ENCODE assay signal across 17 cellular contexts in genomic region chr3:56930706-56931105, GRCh38.
DNase-seq lines count a peak whose midpoint lies in the region; ATAC-seq, FAIRE-seq and TF ChIP-seq lines count a peak whose summit lies in the region.
"Had no signal": no experiment of that assay in that cellular context is flagged by ENCODE, and none has a peak within 500 bp of the region (broad histone marks: within the 10 kb centered on the region; RNA-seq: fewer than 3 reads in every experiment).

No MANE protein-coding gene starts in this region.

- no peak for TF ChIP-seq CTCF in endothelial cell of umbilical vein (IDR thresholded peaks at IDR 0.05; ENCODE audit: extremely low read depth in 1 of 2, insufficient read depth in 1 of 2, low read depth in 1 of 2, low read length in 2 of 2)

- BruUV-seq in endothelial cell of umbilical vein (replicated peaks; lab: Mats Ljungman, UMichigan), result no TSS peak

- CTCF ChIA-PET in CD4-positive, alpha-beta memory T cell (lab: Charles Lee; ENCODE audit: partially characterized antibody), result no interaction called here
- CTCF ChIA-PET in T-cell (lab: Charles Lee), result no interaction called here
- CTCF ChIA-PET in endothelial cell of umbilical vein (lab: Charles Lee), result interaction anchor here (1.0 kb wide), 1 partner anchor 57 kb away, joined by 3 read pairs; no protein-coding TSS in a partner anchor

- no peaks in the 10 kb centered on the region for H3K9me3 ChIP-seq in CD4-positive, alpha-beta memory T cell (ENCODE audit: control insufficient read depth in 1 of 2, low read length in 2 of 2)
- H3K9me3 ChIP-seq in endothelial cell of umbilical vein (replicated peaks; ENCODE audit: control insufficient read depth, insufficient read depth, low read length), result no peaks in the 10 kb centered on the region
- H3K9me3 ChIP-seq: ascending aorta had no signal

- peak overlapping the region; percentile 58 for H3K4me2 ChIP-seq in endothelial cell of umbilical vein (ENCODE audit: insufficient read depth, low read length)
- H3K4me2 ChIP-seq: BLaER1 had no signal

- no peaks in the 10 kb centered on the region for H3K79me2 ChIP-seq in endothelial cell of umbilical vein (ENCODE audit: control insufficient read depth, insufficient read depth, low read length)

- ATAC-seq in T-cell (replicated peaks in 1 of 4) (peak in 3 of 4 experiments; percentile 50 to 69 (median 61)), GM21360 (IDR thresholded peaks at IDR 0.05; ENCODE audit: unreplicated experiment) (no peak), GM18498 (IDR thresholded peaks at IDR 0.05; ENCODE audit: unreplicated experiment) (no peak)
- ATAC-seq: GM12878 had no signal

- H2AFZ ChIP-seq in endothelial cell of umbilical vein (ENCODE audit: low read depth, low read length), result no peak overlapping the region

- dilution Hi-C loops in endothelial cell of umbilical vein (cut with MboI; ENCODE audit: extremely low pct_ligation_motif_present, low sequenced_read_pairs), result no loop called here

- POLR2A ChIA-PET in CD4-positive, alpha-beta memory T cell (lab: Charles Lee; ENCODE audit: partially characterized antibody), result interaction anchor here (7.5 kb wide), 1 partner anchor 14 kb away, joined by 172 read pairs; no protein-coding TSS in a partner anchor
- POLR2A ChIA-PET in T-cell (lab: Charles Lee) (no interaction called here), endothelial cell of umbilical vein (lab: Charles Lee) (no interaction called here)

- no peak for TF ChIP-seq POLR2A in endothelial cell of umbilical vein (IDR thresholded peaks at IDR 0.05; ENCODE audit: low read depth, low read length)

- no peak overlapping the region for H3K27ac ChIP-seq in CD4-positive, alpha-beta memory T cell (ENCODE audit: low read depth, low read length)
- H3K27ac ChIP-seq in endothelial cell of umbilical vein (ENCODE audit: insufficient read depth, low read depth, low read length), result peak overlapping the region; percentile 14
- H3K27ac ChIP-seq: BLaER1 had no signal

- H3K4me1 ChIP-seq in CD4-positive, alpha-beta memory T cell (ENCODE audit: insufficient read depth, low read length), result peaks cover 53% of the 10 kb centered on the region
- H3K4me1 ChIP-seq in endothelial cell of umbilical vein (ENCODE audit: control insufficient read depth, extremely low read depth, insufficient read depth, low read length), result peaks cover 61% of the 10 kb centered on the region

- intact Hi-C loops in CD4-positive, alpha-beta memory T cell (cut with micrococcal nuclease), result no loop called here
- intact Hi-C loops in endothelial cell of umbilical vein (cut with micrococcal nuclease), result no loop called here

- no peak overlapping the region for H3K4me3 ChIP-seq in CD4-positive, alpha-beta memory T cell (ENCODE audit: low read length in 2 of 2)
- no peak overlapping the region for H3K4me3 ChIP-seq in endothelial cell of umbilical vein (replicated peaks in 1 of 3; ENCODE audit: insufficient read depth in 1 of 3, low read depth in 1 of 3, low read length in 3 of 3)
- H3K4me3 ChIP-seq: ascending aorta, BLaER1, GM12878 had no signal

- H3K9me1 ChIP-seq in endothelial cell of umbilical vein (replicated peaks; ENCODE audit: control insufficient read depth, extremely low read depth, insufficient read depth, low read length), result no peaks in the 10 kb centered on the region

- H3K4me3 Mint-ChIP-seq in CD4-positive, alpha-beta memory T cell, result peak overlapping the region in 3 of 8 donors; percentile 1 to 35 (median 18)
- H3K4me3 Mint-ChIP-seq in T-cell, result no peak overlapping the region

- H3K9me3 Mint-ChIP-seq in CD4-positive, alpha-beta memory T cell, result peaks cover 0 to 12% (median 6%) of the 10 kb centered on the region in 8 donors
- peaks cover 0 to 9% (median 6%) of the 10 kb centered on the region in 3 donors for H3K9me3 Mint-ChIP-seq in T-cell

- no peak overlapping the region for H3K9ac ChIP-seq in endothelial cell of umbilical vein (replicated peaks; ENCODE audit: extremely low read depth, insufficient read depth, low read length)
- H3K9ac ChIP-seq: BLaER1 had no signal

- DNase-seq in A172 (ENCODE audit: low spot score) (peak; percentile 77), T-cell (no peak), endothelial cell of umbilical vein (ENCODE audit: low read depth, low spot score) (peak; percentile 38), AML-193 (lab: John Stamatoyannopoulos, UW) (no peak), HuH-7 (ENCODE audit: low spot score) (no peak)
- DNase-seq in CD4-positive, alpha-beta memory T cell, result peak in 1 of 5 donors; percentile 38
- DNase-seq: EL; left ventricle myocardium superior; NCI-H2081 treated with DMSO at 0.1 percent for 48 hours; NCI-H774; stimulated activated CD8-positive, alpha-beta memory T cell treated with anti-CD3 and anti-CD28 coated beads, Interleukin-4, amount 100 ng/mL, for 48 hours had no signal

- peaks cover 37 to 72% (median 49%) of the 10 kb centered on the region in 4 donors for H3K4me1 Mint-ChIP-seq in CD4-positive, alpha-beta memory T cell
- peaks cover 49 to 62% (median 54%) of the 10 kb centered on the region in 3 donors for H3K4me1 Mint-ChIP-seq in T-cell

- peak overlapping the region in 5 of 7 donors; percentile 18 to 75 (median 57) for H3K27ac Mint-ChIP-seq in CD4-positive, alpha-beta memory T cell
- H3K27ac Mint-ChIP-seq in T-cell, result peak overlapping the region; percentile 70 to 79

- H3K27me3 ChIP-seq in CD4-positive, alpha-beta memory T cell (ENCODE audit: insufficient read depth, low read length), result no peaks in the 10 kb centered on the region
- H3K27me3 ChIP-seq in endothelial cell of umbilical vein (ENCODE audit: control insufficient read depth in 2 of 2, insufficient read depth in 2 of 2, low read length in 2 of 2), result no peaks in the 10 kb centered on the region
- H3K27me3 ChIP-seq: ascending aorta, BLaER1 had no signal

- no peak for FAIRE-seq in endothelial cell of umbilical vein (lab: Jason Lieb, UNC)
- FAIRE-seq: GM12878, HTR-8/SVneo had no signal

- no peaks in the 10 kb centered on the region for H3K36me3 ChIP-seq in CD4-positive, alpha-beta memory T cell (ENCODE audit: insufficient read depth, low read length)
- H3K36me3 ChIP-seq in endothelial cell of umbilical vein (ENCODE audit: control insufficient read depth in 2 of 2, extremely low read depth in 1 of 2, insufficient read depth in 2 of 2, low read length in 2 of 2), result no peaks in the 10 kb centered on the region
- H3K36me3 ChIP-seq: ascending aorta, BLaER1 had no signal

- H4K20me1 ChIP-seq in endothelial cell of umbilical vein (replicated peaks; ENCODE audit: control insufficient read depth, extremely low read depth, insufficient read depth, low read length), result no peaks in the 10 kb centered on the region
- H4K20me1 ChIP-seq: BLaER1 had no signal

- H3K27me3 Mint-ChIP-seq in CD4-positive, alpha-beta memory T cell, result no peaks in the 10 kb centered on the region
- no peaks in the 10 kb centered on the region for H3K27me3 Mint-ChIP-seq in T-cell

- peaks cover 0 to 4% of the 10 kb centered on the region in 2 donors for H3K36me3 Mint-ChIP-seq in CD4-positive, alpha-beta memory T cell
- peaks cover 5% of the 10 kb centered on the region for H3K36me3 Mint-ChIP-seq in T-cell

TF ChIP-seq in endothelial cell of umbilical vein, 7 proteins besides CTCF, POLR2A, EP300 and RAD21:
- TF ChIP-seq POLR2AphosphoS5 (IDR thresholded peaks at IDR 0.05; ENCODE audit: insufficient read depth, low read depth, low read length), result no peak
- peak; percentile 29 for TF ChIP-seq FOS (IDR thresholded peaks at IDR 0.05; ENCODE audit: borderline replicate concordance, insufficient read depth, low read length)
- TF ChIP-seq MYC (IDR thresholded peaks at IDR 0.05; ENCODE audit: low read depth, low read length), result no peak
- TF ChIP-seq JUN (IDR thresholded peaks at IDR 0.05; ENCODE audit: borderline replicate concordance, insufficient read depth, insufficient read length, low read depth), result peak; percentile 17
- no peak for TF ChIP-seq MAX (IDR thresholded peaks at IDR 0.05; ENCODE audit: insufficient read depth, insufficient read length)
- no peak for TF ChIP-seq EZH2 (IDR thresholded peaks at IDR 0.05; ENCODE audit: borderline replicate concordance, low read depth, low read length, severe bottlenecking)
- TF ChIP-seq GATA2 (IDR thresholded peaks at IDR 0.05; ENCODE audit: insufficient read depth, insufficient read length, low read depth, low read length), result no peak

Comparison
In these comparisons a context has a peak if more than half of its experiments do, and no peak if none do; other contexts are left out.
1. DNase-seq: peak in A172 (single experiment) and endothelial cell of umbilical vein (single experiment); none in T-cell (0 of 34), AML-193 (0 of 2) and HuH-7 (single experiment).
2. ATAC-seq: peak in T-cell (3 of 4); none in GM21360 (single experiment) and GM18498 (single experiment).